1 cellular context compared by ENCODE assay signal in genomic region chr5:127863161-127863560, GRCh38.
TF ChIP-seq lines count a peak whose summit lies in the region.

No MANE protein-coding gene starts in this region.

TF ChIP-seq in endothelial cell of umbilical vein, 7 proteins besides CTCF, POLR2A, EP300 and RAD21 (continued from another document):
- TF ChIP-seq POLR2AphosphoS5 (IDR thresholded peaks at IDR 0.05; ENCODE audit: insufficient read depth, low read depth, low read length): no peak
